Comparison of ENCODE assay signal across 2 cellular contexts in genomic region chr3:51269466-51269865, GRCh38.
TF ChIP-seq lines count a peak whose summit lies in the region.

No MANE protein-coding gene starts in this region.

TF ChIP-seq in Ishikawa, 13 proteins besides CTCF, POLR2A, EP300 and RAD21 (continued from another document):
- TF ChIP-seq, protein P1, sequence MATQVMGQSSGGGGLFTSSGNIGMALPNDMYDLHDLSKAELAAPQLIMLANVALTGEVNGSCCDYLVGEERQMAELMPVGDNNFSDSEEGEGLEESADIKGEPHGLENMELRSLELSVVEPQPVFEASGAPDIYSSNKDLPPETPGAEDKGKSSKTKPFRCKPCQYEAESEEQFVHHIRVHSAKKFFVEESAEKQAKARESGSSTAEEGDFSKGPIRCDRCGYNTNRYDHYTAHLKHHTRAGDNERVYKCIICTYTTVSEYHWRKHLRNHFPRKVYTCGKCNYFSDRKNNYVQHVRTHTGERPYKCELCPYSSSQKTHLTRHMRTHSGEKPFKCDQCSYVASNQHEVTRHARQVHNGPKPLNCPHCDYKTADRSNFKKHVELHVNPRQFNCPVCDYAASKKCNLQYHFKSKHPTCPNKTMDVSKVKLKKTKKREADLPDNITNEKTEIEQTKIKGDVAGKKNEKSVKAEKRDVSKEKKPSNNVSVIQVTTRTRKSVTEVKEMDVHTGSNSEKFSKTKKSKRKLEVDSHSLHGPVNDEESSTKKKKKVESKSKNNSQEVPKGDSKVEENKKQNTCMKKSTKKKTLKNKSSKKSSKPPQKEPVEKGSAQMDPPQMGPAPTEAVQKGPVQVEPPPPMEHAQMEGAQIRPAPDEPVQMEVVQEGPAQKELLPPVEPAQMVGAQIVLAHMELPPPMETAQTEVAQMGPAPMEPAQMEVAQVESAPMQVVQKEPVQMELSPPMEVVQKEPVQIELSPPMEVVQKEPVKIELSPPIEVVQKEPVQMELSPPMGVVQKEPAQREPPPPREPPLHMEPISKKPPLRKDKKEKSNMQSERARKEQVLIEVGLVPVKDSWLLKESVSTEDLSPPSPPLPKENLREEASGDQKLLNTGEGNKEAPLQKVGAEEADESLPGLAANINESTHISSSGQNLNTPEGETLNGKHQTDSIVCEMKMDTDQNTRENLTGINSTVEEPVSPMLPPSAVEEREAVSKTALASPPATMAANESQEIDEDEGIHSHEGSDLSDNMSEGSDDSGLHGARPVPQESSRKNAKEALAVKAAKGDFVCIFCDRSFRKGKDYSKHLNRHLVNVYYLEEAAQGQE (IDR thresholded peaks at IDR 0.05; ENCODE audit: low read depth): no peak
- TF ChIP-seq TAF1 (IDR thresholded peaks at IDR 0.05; ENCODE audit: low read depth) (no peak), EGR1 (IDR thresholded peaks at IDR 0.05) (no peak), USF1 (IDR thresholded peaks at IDR 0.05) (no peak), MAX (IDR thresholded peaks at IDR 0.05) (no peak)

TF ChIP-seq in GM12878, 131 proteins besides CTCF, POLR2A, EP300 and RAD21 (continued from another document):
- no peak for TF ChIP-seq ZBTB4 (CRISPR knock-in tag; IDR thresholded peaks at IDR 0.05)
TF ChIP-seq in GM12878: peak in this region for 0.
